ENCODE assay signal across 21 cellular contexts in the genomic region with DNA sequence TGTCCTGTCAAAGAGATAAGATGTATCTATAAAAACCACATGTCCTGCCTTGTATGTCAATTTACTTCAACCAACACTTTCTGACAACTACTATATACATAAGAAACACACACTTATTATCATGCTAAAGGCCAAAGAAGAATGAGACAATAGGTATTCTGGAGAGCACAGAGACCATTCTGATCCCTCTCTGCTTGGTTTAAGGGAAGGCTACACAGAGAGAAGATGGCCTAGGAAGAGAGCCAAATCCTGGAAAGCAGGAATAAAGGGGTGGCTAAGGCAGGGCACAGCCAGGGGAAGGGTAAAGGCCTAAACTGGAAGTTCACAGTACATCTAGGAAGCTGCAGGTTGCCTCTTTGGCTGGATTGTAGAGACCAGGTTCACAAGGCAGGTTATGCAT.
DNase-seq lines count a peak whose midpoint lies in the region; ATAC-seq and TF ChIP-seq lines count a peak whose summit lies in the region.
"Had no signal": no experiment of that assay in that cellular context is flagged by ENCODE, and none has a peak within 500 bp of the region (broad histone marks: within the 10 kb centered on the region; RNA-seq: fewer than 3 reads in every experiment).

No MANE protein-coding gene starts in this region.

- H3K36me3 Mint-ChIP-seq in CD14-positive monocyte, result peaks cover 57 to 83% of the 10 kb centered on the region in 2 donors
- peaks cover 34% of the 10 kb centered on the region for H3K36me3 Mint-ChIP-seq in activated CD8-positive, alpha-beta T cell treated with anti-CD3 and anti-CD28 coated beads for 36 hours (ENCODE audit: low read depth)

- peak overlapping the region; percentile 31 to 87 (median 74) for H3K27ac Mint-ChIP-seq in CD14-positive monocyte
- no peak overlapping the region for H3K27ac Mint-ChIP-seq in activated CD8-positive, alpha-beta T cell treated with anti-CD3 and anti-CD28 coated beads for 36 hours
- H3K27ac Mint-ChIP-seq: CD4-positive, alpha-beta T cell had no signal

- no peak for TF ChIP-seq CTCF in CD14-positive monocyte (IDR thresholded peaks at IDR 0.05)
- TF ChIP-seq CTCF in activated CD8-positive, alpha-beta T cell treated with anti-CD3 and anti-CD28 coated beads for 36 hours (IDR thresholded peaks at IDR 0.05), result no peak

- no peaks in the 10 kb centered on the region for H3K27me3 ChIP-seq in H7 (ENCODE audit: control insufficient read depth, insufficient read depth, low read length)
- H3K27me3 ChIP-seq: BLaER1 had no signal

- H3K36me3 ChIP-seq in H7 (replicated peaks; ENCODE audit: control insufficient read depth, insufficient read depth, low read length), result no peaks in the 10 kb centered on the region
- H3K36me3 ChIP-seq: BLaER1 had no signal

- DNase-seq in CD14-positive monocyte (ENCODE audit: low spot score), result no peak
- DNase-seq in H7, result peak; percentile 7
- DNase-seq in OCI-M1 (lab: John Stamatoyannopoulos, UW), result peak; percentile 44
- DNase-seq in iPS-NIHi11 (ENCODE audit: low spot score), result peak; percentile 17
- no peak for DNase-seq in NCI-H146 treated with DMSO at 0.1 percent for 48 hours (lab: John Stamatoyannopoulos, UW; ENCODE audit: unreplicated experiment)
- DNase-seq in activated CD8-positive, alpha-beta T cell treated with anti-CD3 and anti-CD28 coated beads for 36 hours, result no peak
- no peak for DNase-seq in T-helper 2 cell
- DNase-seq: CD4-positive, alpha-beta T cell; DMS53; Karpas-422; NCI-H1092 treated with DMSO at 0.1 percent for 48 hours; NCI-H1436; NCI-H187 treated with DMSO at 0.1 percent for 48 hours; NCI-H446; NCI-H524 treated with DMSO at 0.1 percent for 48 hours; NCI-H82; NK-92 treated with Interleukin-12 subunit alpha and Interleukin-12 subunit beta, amount 100 ng/mL, for 24 hours; Right ventricle myocardium superior; RPMI8226 had no signal

- no peaks in the 10 kb centered on the region for H3K4me1 Mint-ChIP-seq in CD14-positive monocyte
- no peaks in the 10 kb centered on the region for H3K4me1 Mint-ChIP-seq in activated CD8-positive, alpha-beta T cell treated with anti-CD3 and anti-CD28 coated beads for 36 hours (ENCODE audit: low read depth)

- no peak overlapping the region for H3K4me3 Mint-ChIP-seq in CD14-positive monocyte
- H3K4me3 Mint-ChIP-seq in activated CD8-positive, alpha-beta T cell treated with anti-CD3 and anti-CD28 coated beads for 36 hours, result no peak overlapping the region
- H3K4me3 Mint-ChIP-seq: CD4-positive, alpha-beta T cell had no signal

- ATAC-seq in activated CD8-positive, alpha-beta T cell treated with anti-CD3 and anti-CD28 coated beads for 36 hours, result no peak
- ATAC-seq: HepG2 had no signal

- CTCF ChIA-PET in activated CD8-positive, alpha-beta T cell treated with anti-CD3 and anti-CD28 coated beads for 36 hours (lab: Charles Lee), result no interaction called here

- intact Hi-C loops in CD14-positive monocyte (cut with micrococcal nuclease), result no loop called here
- intact Hi-C loops in activated CD8-positive, alpha-beta T cell treated with anti-CD3 and anti-CD28 coated beads for 36 hours (cut with micrococcal nuclease), result no loop called here

- no peak overlapping the region for H3K4me3 ChIP-seq in H7 (ENCODE audit: insufficient read depth, low read depth, low read length)
- H3K4me3 ChIP-seq: BLaER1 had no signal

- POLR2A ChIA-PET in activated CD8-positive, alpha-beta T cell treated with anti-CD3 and anti-CD28 coated beads for 36 hours (lab: Charles Lee), result no interaction called here

- H3K27me3 Mint-ChIP-seq in CD14-positive monocyte (ENCODE audit: low read depth in 3 of 3), result no peaks in the 10 kb centered on the region
- H3K27me3 Mint-ChIP-seq in activated CD8-positive, alpha-beta T cell treated with anti-CD3 and anti-CD28 coated beads for 36 hours, result no peaks in the 10 kb centered on the region
- H3K27me3 Mint-ChIP-seq: CD4-positive, alpha-beta T cell had no signal

- no peaks in the 10 kb centered on the region for H3K9me3 Mint-ChIP-seq in CD14-positive monocyte
- no peaks in the 10 kb centered on the region for H3K9me3 Mint-ChIP-seq in activated CD8-positive, alpha-beta T cell treated with anti-CD3 and anti-CD28 coated beads for 36 hours
- H3K9me3 Mint-ChIP-seq: CD4-positive, alpha-beta T cell had no signal

Comparison
In these comparisons a context has a peak if more than half of its experiments do, and no peak if none do; other contexts are left out.
1. DNase-seq: peak in H7 (single experiment), OCI-M1 (single experiment) and iPS-NIHi11 (single experiment); none in CD14-positive monocyte (single experiment), NCI-H146 treated with DMSO at 0.1 percent for 48 hours (single experiment), activated CD8-positive, alpha-beta T cell treated with anti-CD3 and anti-CD28 coated beads for 36 hours (single experiment) and T-helper 2 cell (0 of 5).